ENCODE assay signal across 10 cellular contexts in genomic region chr12:574475-575128, GRCh38.
A peak's percentile ranks its signal among the peaks of the same experiment; 100 is the strongest.
DNase-seq lines count a peak whose midpoint lies in the region; ATAC-seq, FAIRE-seq and TF ChIP-seq lines count a peak whose summit lies in the region.
"Had no signal": no experiment of that assay in that cellular context is flagged by ENCODE, and none has a peak within 500 bp of the region (broad histone marks: within the 10 kb centered on the region; RNA-seq: fewer than 3 reads in every experiment).

No MANE protein-coding gene starts in this region.

- TF ChIP-seq POLR2A in HepG2 (IDR thresholded peaks at IDR 0.05; ENCODE audit: insufficient read depth in 1 of 2, low read depth in 2 of 2, low read length in 2 of 2) (no peak), right lobe of liver (IDR thresholded peaks at IDR 0.05) (no peak), vagina (IDR thresholded peaks at IDR 0.05) (no peak), ovary (IDR thresholded peaks at IDR 0.05) (no peak)

- H3K4me3 ChIP-seq in HepG2 (replicated peaks in 1 of 3; ENCODE audit: insufficient read depth in 1 of 3, low read depth in 2 of 3, low read length in 3 of 3) (no peak overlapping the region), right lobe of liver (no peak overlapping the region), adipocyte (ENCODE audit: low read length) (no peak overlapping the region), left lung (no peak overlapping the region), vagina (no peak overlapping the region), ovary (no peak overlapping the region)
- H3K4me3 ChIP-seq: GM12878 had no signal

- H3K9ac ChIP-seq in HepG2 (ENCODE audit: insufficient read depth, low read depth, low read length) (no peak overlapping the region; the same call in 1 of the 2 replicates), adipocyte (ENCODE audit: low read length) (peak overlapping the region; percentile 77)

- H3K4me2 ChIP-seq in HepG2 (ENCODE audit: low read depth, low read length): no peak overlapping the region

- intact Hi-C loops in HepG2 (cut with micrococcal nuclease; ENCODE audit: unreplicated experiment) (loop anchor here (5.0 to 10.0 kb wide), 3 partner anchors 43 to 1030 kb away; no protein-coding TSS in a partner anchor), right lobe of liver (cut with DNase I) (loop anchor here in 1 of 2 donors (5.0 kb wide), 1 partner anchor 178 kb away; the partner anchor contains the start of gene WNK1), left lung (cut with DNase I) (loop anchor here in 1 of 2 donors (5.0 to 10.0 kb wide), 3 partner anchors 178 to 370 kb away; partner anchors contain the start of genes RAD52 and WNK1), vagina (cut with DNase I) (no loop called here), ovary (cut with DNase I) (loop anchor here (5.0 to 10.0 kb wide), 8 partner anchors 70 to 1020 kb away; partner anchors contain the start of genes WNK1 (in 4 of the 4), FBXL14 (in 1 of the 4) and RAD52 (in 1 of the 4))

- BruUV-seq in HepG2 (replicated peaks; lab: Mats Ljungman, UMichigan): no TSS peak

- H4K20me1 ChIP-seq in HepG2 (ENCODE audit: insufficient read depth, low read length): no peaks in the 10 kb centered on the region

- H3K36me3 ChIP-seq in HepG2 (replicated peaks in 1 of 2; ENCODE audit: control insufficient read depth in 1 of 2, insufficient read depth in 2 of 2, low read length in 2 of 2): no peaks in the 10 kb centered on the region
- no peaks in the 10 kb centered on the region for H3K36me3 ChIP-seq in right lobe of liver
- no peaks in the 10 kb centered on the region for H3K36me3 ChIP-seq in adipocyte (ENCODE audit: control insufficient read depth, insufficient read depth, low read length, severe bottlenecking)
- H3K36me3 ChIP-seq in left lung: no peaks in the 10 kb centered on the region
- H3K36me3 ChIP-seq in vagina: no peaks in the 10 kb centered on the region
- H3K36me3 ChIP-seq in ovary: no peaks in the 10 kb centered on the region

- H3K9me3 ChIP-seq in HepG2 (ENCODE audit: low read length): no peaks in the 10 kb centered on the region
- no peaks in the 10 kb centered on the region for H3K9me3 ChIP-seq in right lobe of liver
- no peaks in the 10 kb centered on the region for H3K9me3 ChIP-seq in adipocyte (ENCODE audit: control insufficient read depth, low read length)
- H3K9me3 ChIP-seq in left lung: no peaks in the 10 kb centered on the region
- no peaks in the 10 kb centered on the region for H3K9me3 ChIP-seq in vagina
- H3K9me3 ChIP-seq in ovary: no peaks in the 10 kb centered on the region

- no peak for FAIRE-seq in HepG2 (lab: Jason Lieb, UNC)
- FAIRE-seq: GM12878 had no signal

- H3K27me3 ChIP-seq in HepG2 (ENCODE audit: control insufficient read depth in 1 of 2, insufficient read depth in 2 of 2, low read length in 2 of 2) (no peaks in the 10 kb centered on the region; a peak in 1 of 5 replicates), right lobe of liver (no peaks in the 10 kb centered on the region), adipocyte (replicated peaks; ENCODE audit: control insufficient read depth, insufficient read depth, low read length) (no peaks in the 10 kb centered on the region), left lung (no peaks in the 10 kb centered on the region), vagina (no peaks in the 10 kb centered on the region), ovary (no peaks in the 10 kb centered on the region)

- POLR2A ChIA-PET in HepG2 (lab: Yijun Ruan, JAX): interaction anchor here (2.6 to 5.3 kb wide), 2 partner anchors 58 to 177 kb away, joined by 11 to 42 read pairs; partner anchors contain the start of gene WNK1

- no peak for TF ChIP-seq RAD21 in HepG2 (CRISPR knock-in tag; IDR thresholded peaks at IDR 0.05)

- DNase-seq in HepG2 (ENCODE audit: low spot score) (peak; percentile 68), right lobe of liver (no peak), adipocyte (ENCODE audit: low read depth) (peak; percentile 35), left lung (no peak), vagina (ENCODE audit: extremely low spot score in 2 of 2) (no peak), ovary (no peak), NCI-H524 (lab: John Stamatoyannopoulos, UW) (no peak)
- DNase-seq: activated naive CD4-positive, alpha-beta T cell had no signal

- H3K79me2 ChIP-seq in HepG2 (ENCODE audit: insufficient read depth, low read length): no peaks in the 10 kb centered on the region

- no peak for ATAC-seq in HepG2
- ATAC-seq in right lobe of liver: no peak
- ATAC-seq in left lung: peak; percentile 8
- no peak for ATAC-seq in HG02885 (IDR thresholded peaks at IDR 0.05; ENCODE audit: poor library complexity, unreplicated experiment)
- ATAC-seq: GM12878 had no signal

- TF ChIP-seq CTCF in HepG2 (CRISPR knock-in tag; IDR thresholded peaks at IDR 0.05) (no peak), right lobe of liver (IDR thresholded peaks at IDR 0.05) (no peak), left lung (IDR thresholded peaks at IDR 0.05) (no peak), vagina (IDR thresholded peaks at IDR 0.05) (no peak), ovary (IDR thresholded peaks at IDR 0.05) (no peak)

- H2AFZ ChIP-seq in HepG2 (ENCODE audit: low read length): no peak overlapping the region

- TF ChIP-seq EP300 in HepG2 (IDR thresholded peaks at IDR 0.05; ENCODE audit: low read depth in 2 of 2, low read length in 2 of 2): peak in 1 of 2 experiments; percentile 48; a peak in 1 of 4 replicates
- no peak for TF ChIP-seq EP300 in HepG2 (CRISPR knock-in tag; IDR thresholded peaks at IDR 0.05; ENCODE audit: borderline replicate concordance)
- no peak for TF ChIP-seq EP300 in ovary (IDR thresholded peaks at IDR 0.05)

- CTCF ChIA-PET in HepG2 (lab: Yijun Ruan, JAX; ENCODE audit: low intra/inter-chr PET ratio, low total read pairs): interaction anchor here (3.3 kb wide), 1 partner anchor 177 kb away, joined by 28 read pairs; the partner anchor contains the start of gene WNK1

- 60% methylated on average over 3 of the region's 3 CpGs for WGBS in HepG2 (ENCODE audit: low lambda C conversion rate)
- 63% methylated on average over 3 of the region's 3 CpGs for WGBS in right lobe of liver (ENCODE audit: insufficient coverage, low coverage, low lambda C conversion rate, missing lambda C conversion rate)
- WGBS in ovary, 3 donors: 64 to 71% (median 70%) methylated on average over 3 of the region's 3 CpGs

- in situ Hi-C loops in HepG2 (cut with HindIII; ENCODE audit: extremely low pct_ligation_motif_present, low pct_unique_long_range_greater_than_20kb): loop anchor here (5.0 to 25.0 kb wide), 4 partner anchors 178 to 1013 kb away; partner anchors contain the start of genes FBXL14 and WNK1

- H3K27ac ChIP-seq in HepG2 (ENCODE audit: extremely low read length, insufficient read depth, low read length) (peak overlapping the region; percentile 86), right lobe of liver (no peak overlapping the region), left lung (peak overlapping the region in 1 of 2 donors; percentile 53), vagina (peak overlapping the region; percentile 73), ovary (no peak overlapping the region)

- peaks cover 82% of the 10 kb centered on the region for H3K4me1 ChIP-seq in HepG2 (ENCODE audit: insufficient read depth, low read length)
- peaks cover 0 to 54% (median 14%) of the 10 kb centered on the region in 4 donors for H3K4me1 ChIP-seq in right lobe of liver
- peaks cover 39% of the 10 kb centered on the region for H3K4me1 ChIP-seq in adipocyte (ENCODE audit: control insufficient read depth, insufficient read depth, low read length)
- H3K4me1 ChIP-seq in left lung: peaks cover 16 to 63% of the 10 kb centered on the region in 2 donors
- H3K4me1 ChIP-seq in vagina: peaks cover 60% of the 10 kb centered on the region
- H3K4me1 ChIP-seq in ovary (ENCODE audit: insufficient read depth): peaks cover 16% of the 10 kb centered on the region

TF ChIP-seq in HepG2, 621 proteins besides CTCF, POLR2A, EP300 and RAD21 (continues in another document):
- TF ChIP-seq TBX2 (CRISPR knock-in tag; IDR thresholded peaks at IDR 0.05; ENCODE audit: borderline replicate concordance) (peak; percentile 52; the same call in 1 of the 2 replicates), ARID5B (CRISPR knock-in tag; IDR thresholded peaks at IDR 0.05) (peak; percentile 61; the same call in 1 of the 2 replicates), JUN (CRISPR knock-in tag; IDR thresholded peaks at IDR 0.05) (peak; percentile 55; the same call in 1 of the 2 replicates)

Comparison
In these comparisons a context has a peak if more than half of its experiments do, and no peak if none do; other contexts are left out.
1. DNase-seq: peak in HepG2 (single experiment) and adipocyte (single experiment); none in right lobe of liver (0 of 3), left lung (0 of 2), vagina (0 of 2), ovary (0 of 5) and NCI-H524 (0 of 2).
2. H3K27ac ChIP-seq: peak in HepG2 (single experiment) and vagina (single experiment); none in right lobe of liver (0 of 3) and ovary (0 of 2).